Comparison of ENCODE assay signal across 8 cellular contexts in the genomic region with DNA sequence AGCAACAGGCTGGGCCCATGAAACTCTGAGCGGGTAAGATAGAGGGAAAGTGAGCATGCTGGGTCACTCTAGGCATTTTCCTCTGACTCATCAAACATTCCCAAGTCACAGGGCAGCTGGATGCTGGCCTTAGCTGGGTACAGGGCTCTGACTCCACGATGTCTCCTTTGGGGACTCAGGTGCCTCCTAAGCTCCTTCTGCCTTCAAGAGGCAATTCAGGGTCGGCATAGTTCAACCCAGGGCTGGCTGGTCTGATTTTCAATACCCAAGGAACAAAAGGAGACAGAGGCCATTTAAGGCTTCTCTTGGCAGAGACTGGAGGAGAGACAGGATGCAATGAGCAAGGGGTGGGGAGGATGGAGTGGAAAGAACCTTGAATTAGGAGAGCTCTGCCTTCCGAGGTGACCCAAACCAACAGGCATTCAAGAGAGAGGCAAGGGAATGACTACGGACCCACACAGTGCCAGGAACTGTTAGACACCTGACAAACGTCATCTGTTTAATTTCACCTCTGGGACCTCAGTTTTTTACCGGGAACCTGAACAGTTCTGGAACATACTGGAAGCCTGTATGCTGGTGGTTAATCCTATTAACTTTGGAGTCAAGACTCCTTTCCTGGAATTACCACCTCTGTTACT. TPM values are rescaled to one million over a fixed set of nuclear protein-coding genes. Genes with fewer than 3 reads are reported as not detected.
DNase-seq lines count a peak whose midpoint lies in the region; ATAC-seq and TF ChIP-seq lines count a peak whose summit lies in the region.

No MANE protein-coding gene starts in this region.

- no peaks in the 10 kb centered on the region for H3K27me3 Mint-ChIP-seq in type B pancreatic cell

- ATAC-seq in GM18907 (IDR thresholded peaks at IDR 0.05; ENCODE audit: unreplicated experiment), result no peak

- H3K27ac ChIP-seq in tibial artery, result peak overlapping the region; percentile 91 to 100

- H3K27ac Mint-ChIP-seq in type B pancreatic cell, result no peak overlapping the region

- H3K9me3 ChIP-seq in tibial artery, result no peaks in the 10 kb centered on the region

- no peaks in the 10 kb centered on the region for H3K27me3 ChIP-seq in tibial artery

- peaks cover 0 to 58% (median 28%) of the 10 kb centered on the region in 4 donors for H3K4me1 ChIP-seq in tibial artery

- TF ChIP-seq CTCF in astrocyte of the spinal cord (IDR thresholded peaks at IDR 0.05; ENCODE audit: low read depth, low read length) (no peak), tibial artery (IDR thresholded peaks at IDR 0.05) (no peak), type B pancreatic cell (conservative IDR thresholded peaks at IDR 0.05) (no peak)

- no peaks in the 10 kb centered on the region for H3K9me3 Mint-ChIP-seq in type B pancreatic cell

- no peak overlapping the region for H3K4me3 Mint-ChIP-seq in type B pancreatic cell

- peak; percentile 71 for DNase-seq in HT-29 (ENCODE audit: low spot score)
- peak; percentile 45 for DNase-seq in astrocyte of the spinal cord (ENCODE audit: low read depth, low spot score)
- peak; percentile 87 for DNase-seq in kidney tubule cell (ENCODE audit: low spot score)
- peak; percentile 66 to 84 for DNase-seq in tibial artery
- DNase-seq in OCI-M1 (lab: John Stamatoyannopoulos, UW), result no peak
- no peak for DNase-seq in type B pancreatic cell (ENCODE audit: extremely low spot score, unreplicated experiment)
- DNase-seq in NCI-H2107 (lab: John Stamatoyannopoulos, UW), result no peak

- H3K4me1 Mint-ChIP-seq in type B pancreatic cell (ENCODE audit: unreplicated experiment), result peaks cover 10% of the 10 kb centered on the region

- intact Hi-C loops in tibial artery (cut with DNase I; ENCODE audit: low total_unique reads), result no loop called here

- H3K36me3 Mint-ChIP-seq in type B pancreatic cell, result no peaks in the 10 kb centered on the region

- H3K36me3 ChIP-seq in tibial artery, result peaks cover 25 to 34% (median 31%) of the 10 kb centered on the region in 3 donors

- in situ Hi-C loops in astrocyte of the spinal cord (cut with HindIII; ENCODE audit: low sequenced_read_pairs), result no loop called here

- H3K4me3 ChIP-seq in astrocyte of the spinal cord (ENCODE audit: low read depth, low read length) (peak overlapping the region; percentile 82), tibial artery (peak overlapping the region; percentile 60 to 95)

RNA-seq across cellular contexts. Expression of a gene that starts 0.9 kb away (rescaled TPM):
- total RNA-seq in HT-29 (2014; rRNA removed; shearing (Covaris generic)), result 26.8 and 30.9 TPM in 2 replicates
- total RNA-seq in type B pancreatic cell (ENCODE audit: low replicate concordance), result 43.0 and 49.9 TPM in 2 replicates

RNA-seq across cellular contexts. Expression of a gene that starts 10.0 kb away (rescaled TPM):
- total RNA-seq in HT-29 (2014; rRNA removed; shearing (Covaris generic)), result 37.5 and 43.5 TPM in 2 replicates
- 7.1 and 7.4 TPM in 2 replicates for total RNA-seq in type B pancreatic cell (ENCODE audit: low replicate concordance)

RNA-seq across cellular contexts. Expression of a gene that starts 24.2 kb away (rescaled TPM):
- 65.7 and 69.5 TPM in 2 replicates for total RNA-seq in HT-29 (2014; rRNA removed; shearing (Covaris generic))
- total RNA-seq in type B pancreatic cell (ENCODE audit: low replicate concordance), result 1.9 and 3.1 TPM in 2 replicates

RNA-seq across cellular contexts. Expression of a gene that starts 42.5 kb away (rescaled TPM):
- 20.2 and 29.2 TPM in 2 replicates for total RNA-seq in HT-29 (2014; rRNA removed; shearing (Covaris generic))
- 8.1 and 19.0 TPM in 2 replicates for total RNA-seq in type B pancreatic cell (ENCODE audit: low replicate concordance)

RNA-seq across cellular contexts. Expression of a gene that starts 50.5 kb away (rescaled TPM):
- total RNA-seq in HT-29 (2014; rRNA removed; shearing (Covaris generic)), result 85.7 and 92.3 TPM in 2 replicates
- 93.5 and 113 TPM in 2 replicates for total RNA-seq in type B pancreatic cell (ENCODE audit: low replicate concordance)

Comparison
In these comparisons a context has a peak if more than half of its experiments do, and no peak if none do; other contexts are left out.
1. DNase-seq: peak in HT-29 (single experiment), astrocyte of the spinal cord (single experiment), kidney tubule cell (single experiment) and tibial artery (2 of 2); none in OCI-M1 (single experiment), type B pancreatic cell (single experiment) and NCI-H2107 (single experiment).
2. RNA of a gene that starts 24.2 kb away (total RNA-seq): 65.7 to 69.5 TPM in HT-29; 1.9 to 3.1 TPM in type B pancreatic cell; every median in the first group is over 10 times any median in the second.